ENCODE assay signal across 2 cellular contexts in genomic region chr4:186688150-186688943, GRCh38.
TF ChIP-seq lines count a peak whose summit lies in the region.

No MANE protein-coding gene starts in this region.

TF ChIP-seq in WTC11, 78 proteins besides CTCF, POLR2A, EP300 and RAD21:
- TF ChIP-seq ZNF232 (CRISPR knock-in tag; IDR thresholded peaks at IDR 0.05) (0 out of 2 replicates have a peak, but pooled peaks have one; percentile 70), ZNF423 (CRISPR knock-in tag; IDR thresholded peaks at IDR 0.05) (peak; percentile 100), AFF4 (CRISPR knock-in tag; IDR thresholded peaks at IDR 0.05; ENCODE audit: borderline replicate concordance) (no peak), ZNF532 (CRISPR knock-in tag; IDR thresholded peaks at IDR 0.05; ENCODE audit: borderline replicate concordance) (no peak), NFE2L1 (CRISPR knock-in tag; IDR thresholded peaks at IDR 0.05) (no peak), FOXP1 (CRISPR knock-in tag; IDR thresholded peaks at IDR 0.05; ENCODE audit: borderline replicate concordance) (no peak), RELA (CRISPR knock-in tag; IDR thresholded peaks at IDR 0.05; ENCODE audit: borderline replicate concordance) (no peak), MYBL2 (CRISPR knock-in tag; IDR thresholded peaks at IDR 0.05) (0 out of 2 replicates have a peak, but pooled peaks have one; percentile 37)
- TF ChIP-seq, protein P1, sequence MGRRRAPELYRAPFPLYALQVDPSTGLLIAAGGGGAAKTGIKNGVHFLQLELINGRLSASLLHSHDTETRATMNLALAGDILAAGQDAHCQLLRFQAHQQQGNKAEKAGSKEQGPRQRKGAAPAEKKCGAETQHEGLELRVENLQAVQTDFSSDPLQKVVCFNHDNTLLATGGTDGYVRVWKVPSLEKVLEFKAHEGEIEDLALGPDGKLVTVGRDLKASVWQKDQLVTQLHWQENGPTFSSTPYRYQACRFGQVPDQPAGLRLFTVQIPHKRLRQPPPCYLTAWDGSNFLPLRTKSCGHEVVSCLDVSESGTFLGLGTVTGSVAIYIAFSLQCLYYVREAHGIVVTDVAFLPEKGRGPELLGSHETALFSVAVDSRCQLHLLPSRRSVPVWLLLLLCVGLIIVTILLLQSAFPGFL (CRISPR knock-in tag; IDR thresholded peaks at IDR 0.05; ENCODE audit: borderline replicate concordance), result no peak
- TF ChIP-seq, protein P2, sequence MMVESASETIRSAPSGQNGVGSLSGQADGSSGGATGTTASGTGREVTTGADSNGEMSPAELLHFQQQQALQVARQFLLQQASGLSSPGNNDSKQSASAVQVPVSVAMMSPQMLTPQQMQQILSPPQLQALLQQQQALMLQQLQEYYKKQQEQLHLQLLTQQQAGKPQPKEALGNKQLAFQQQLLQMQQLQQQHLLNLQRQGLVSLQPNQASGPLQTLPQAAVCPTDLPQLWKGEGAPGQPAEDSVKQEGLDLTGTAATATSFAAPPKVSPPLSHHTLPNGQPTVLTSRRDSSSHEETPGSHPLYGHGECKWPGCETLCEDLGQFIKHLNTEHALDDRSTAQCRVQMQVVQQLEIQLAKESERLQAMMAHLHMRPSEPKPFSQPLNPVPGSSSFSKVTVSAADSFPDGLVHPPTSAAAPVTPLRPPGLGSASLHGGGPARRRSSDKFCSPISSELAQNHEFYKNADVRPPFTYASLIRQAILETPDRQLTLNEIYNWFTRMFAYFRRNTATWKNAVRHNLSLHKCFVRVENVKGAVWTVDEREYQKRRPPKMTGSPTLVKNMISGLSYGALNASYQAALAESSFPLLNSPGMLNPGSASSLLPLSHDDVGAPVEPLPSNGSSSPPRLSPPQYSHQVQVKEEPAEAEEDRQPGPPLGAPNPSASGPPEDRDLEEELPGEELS (CRISPR knock-in tag; IDR thresholded peaks at IDR 0.05), result peak; percentile 81; the same call in 1 of the 2 replicates
- TF ChIP-seq, protein P3, sequence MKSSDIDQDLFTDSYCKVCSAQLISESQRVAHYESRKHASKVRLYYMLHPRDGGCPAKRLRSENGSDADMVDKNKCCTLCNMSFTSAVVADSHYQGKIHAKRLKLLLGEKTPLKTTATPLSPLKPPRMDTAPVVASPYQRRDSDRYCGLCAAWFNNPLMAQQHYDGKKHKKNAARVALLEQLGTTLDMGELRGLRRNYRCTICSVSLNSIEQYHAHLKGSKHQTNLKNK (CRISPR knock-in tag; IDR thresholded peaks at IDR 0.05), result peak; percentile 86; the same call in 1 of the 2 replicates

TF ChIP-seq in HepG2, 621 proteins besides CTCF, POLR2A, EP300 and RAD21 (continues in another document):
- TF ChIP-seq SOX13 (IDR thresholded peaks at IDR 0.05) (no peak), SOX13 (CRISPR knock-in tag; conservative IDR thresholded peaks at IDR 0.05 in 1 of 2, IDR thresholded peaks at IDR 0.05 in 1 of 2) (peak in 1 of 2 experiments; percentile 16; a peak in 1 of 4 replicates), SIX1 (CRISPR knock-in tag; IDR thresholded peaks at IDR 0.05; ENCODE audit: borderline replicate concordance) (no peak), ZNF615 (CRISPR knock-in tag; IDR thresholded peaks at IDR 0.05; ENCODE audit: borderline replicate concordance) (no peak), ELF4 (CRISPR knock-in tag; IDR thresholded peaks at IDR 0.05; ENCODE audit: borderline replicate concordance) (no peak), SMAD9 (CRISPR knock-in tag; IDR thresholded peaks at IDR 0.05) (no peak), YEATS2 (CRISPR knock-in tag; IDR thresholded peaks at IDR 0.05; ENCODE audit: borderline replicate concordance) (no peak), TAF1 (CRISPR knock-in tag; IDR thresholded peaks at IDR 0.05) (no peak), RCOR2 (CRISPR knock-in tag; IDR thresholded peaks at IDR 0.05) (no peak), NR3C1 (CRISPR knock-in tag; IDR thresholded peaks at IDR 0.05) (no peak), PTBP1 (IDR thresholded peaks at IDR 0.05; ENCODE audit: low read depth, low read length, poor library complexity, severe bottlenecking) (no peak), DRAP1 (CRISPR knock-in tag; IDR thresholded peaks at IDR 0.05) (no peak), ZNF737 (CRISPR knock-in tag; IDR thresholded peaks at IDR 0.05; ENCODE audit: borderline replicate concordance) (no peak), TMF1 (CRISPR knock-in tag; IDR thresholded peaks at IDR 0.05; ENCODE audit: low read depth) (no peak), ZNF629 (CRISPR knock-in tag; conservative IDR thresholded peaks at IDR 0.05) (no peak), PLRG1 (conservative IDR thresholded peaks at IDR 0.05) (no peak), MTA3 (CRISPR knock-in tag; IDR thresholded peaks at IDR 0.05) (no peak), SMC3 (IDR thresholded peaks at IDR 0.05; ENCODE audit: low read length) (no peak), SOX6 (IDR thresholded peaks at IDR 0.05) (no peak), SOX6 (CRISPR knock-in tag; IDR thresholded peaks at IDR 0.05) (peak; percentile 58; the same call in 1 of the 2 replicates), SNAPC4 (CRISPR knock-in tag; IDR thresholded peaks at IDR 0.05) (no peak), ZIK1 (CRISPR knock-in tag; IDR thresholded peaks at IDR 0.05; ENCODE audit: borderline replicate concordance, low read depth) (no peak), PHF5A (CRISPR knock-in tag; IDR thresholded peaks at IDR 0.05; ENCODE audit: low read depth, unreplicated experiment) (no peak), AGO1 (IDR thresholded peaks at IDR 0.05; ENCODE audit: low read depth, low read length, poor library complexity, severe bottlenecking) (no peak), ZFP41 (CRISPR knock-in tag; IDR thresholded peaks at IDR 0.05; ENCODE audit: borderline replicate concordance) (no peak), ZSCAN12 (CRISPR knock-in tag; IDR thresholded peaks at IDR 0.05) (no peak), ESRRA (CRISPR knock-in tag; IDR thresholded peaks at IDR 0.05; ENCODE audit: low read depth) (no peak), FUBP1 (CRISPR knock-in tag; IDR thresholded peaks at IDR 0.05; ENCODE audit: borderline replicate concordance) (no peak), ZNF747 (CRISPR knock-in tag; IDR thresholded peaks at IDR 0.05; ENCODE audit: borderline replicate concordance) (no peak), GATAD2A (CRISPR knock-in tag; IDR thresholded peaks at IDR 0.05) (peak; percentile 40), USF2 (IDR thresholded peaks at IDR 0.05; ENCODE audit: low read depth, low read length) (no peak), USF2 (CRISPR knock-in tag; IDR thresholded peaks at IDR 0.05; ENCODE audit: borderline replicate concordance) (no peak), ONECUT2 (CRISPR knock-in tag; IDR thresholded peaks at IDR 0.05) (peak; percentile 51; the same call in 1 of the 2 replicates), DMAP1 (CRISPR knock-in tag; IDR thresholded peaks at IDR 0.05) (no peak), ZNF547 (CRISPR knock-in tag; IDR thresholded peaks at IDR 0.05) (no peak), FOXP1 (IDR thresholded peaks at IDR 0.05) (no peak), FOXP1 (CRISPR knock-in tag; IDR thresholded peaks at IDR 0.05) (no peak), MNT (IDR thresholded peaks at IDR 0.05) (no peak), TFAP4 (IDR thresholded peaks at IDR 0.05; ENCODE audit: borderline replicate concordance, low read depth) (peak; percentile 67; the same call in 1 of the 2 replicates), POLR2AphosphoS5 (IDR thresholded peaks at IDR 0.05; ENCODE audit: low read depth, low read length) (no peak), ZNF501 (CRISPR knock-in tag; IDR thresholded peaks at IDR 0.05) (no peak), AHR (CRISPR knock-in tag; IDR thresholded peaks at IDR 0.05) (no peak), NONO (IDR thresholded peaks at IDR 0.05) (no peak), NONO (CRISPR knock-in tag; conservative IDR thresholded peaks at IDR 0.05) (no peak), ZNF224 (CRISPR knock-in tag; IDR thresholded peaks at IDR 0.05) (no peak), NFE2L2 (IDR thresholded peaks at IDR 0.05; ENCODE audit: low read length) (no peak), ZNF143 (CRISPR knock-in tag; IDR thresholded peaks at IDR 0.05) (no peak)
- TF ChIP-seq, protein P4, sequence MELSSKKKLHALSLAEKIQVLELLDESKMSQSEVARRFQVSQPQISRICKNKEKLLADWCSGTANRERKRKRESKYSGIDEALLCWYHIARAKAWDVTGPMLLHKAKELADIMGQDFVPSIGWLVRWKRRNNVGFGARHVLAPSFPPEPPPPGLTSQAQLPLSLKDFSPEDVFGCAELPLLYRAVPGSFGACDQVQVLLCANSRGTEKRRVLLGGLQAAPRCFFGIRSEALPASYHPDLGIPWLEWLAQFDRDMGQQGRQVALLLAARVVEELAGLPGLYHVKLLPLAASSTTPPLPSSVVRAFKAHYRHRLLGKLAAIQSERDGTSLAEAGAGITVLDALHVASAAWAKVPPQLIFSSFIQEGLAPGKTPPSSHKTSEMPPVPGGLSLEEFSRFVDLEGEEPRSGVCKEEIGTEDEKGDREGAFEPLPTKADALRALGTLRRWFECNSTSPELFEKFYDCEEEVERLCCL (CRISPR knock-in tag; IDR thresholded peaks at IDR 0.05; ENCODE audit: borderline replicate concordance), result no peak
